8 cellular contexts compared by ENCODE assay signal in the genomic region with DNA sequence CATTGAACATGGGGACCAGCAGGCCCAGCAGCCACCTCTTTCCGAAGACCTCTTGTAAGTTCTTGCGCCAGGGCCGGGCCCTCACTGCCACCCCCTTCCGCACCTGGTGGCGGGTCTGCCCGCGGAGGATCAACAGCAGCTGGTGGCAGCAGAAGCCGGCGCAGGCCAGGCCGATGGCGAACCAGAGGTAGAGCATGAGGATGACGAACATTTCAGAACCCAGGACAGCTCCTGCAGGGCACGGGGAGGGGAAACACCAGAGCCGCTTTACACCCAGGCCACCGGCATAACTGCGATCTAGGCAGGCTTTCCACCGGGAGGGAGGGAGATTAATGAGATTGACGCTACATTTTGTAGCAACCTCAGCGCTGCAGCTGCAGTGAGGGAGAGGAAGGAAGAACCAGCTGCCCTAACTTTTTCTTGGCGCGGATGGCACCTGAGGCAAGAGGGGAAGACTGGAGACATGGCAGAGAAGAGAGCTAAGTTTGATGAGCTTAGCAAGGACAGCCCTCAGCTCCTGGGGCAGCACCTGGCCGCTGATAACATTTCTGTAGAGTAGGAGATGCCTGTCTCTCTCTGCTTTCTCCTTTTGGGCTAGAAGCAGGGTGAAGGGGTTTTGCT. TPM values are rescaled to one million over a fixed set of nuclear protein-coding genes. Genes with fewer than 3 reads are reported as not detected.
A peak's percentile ranks its signal among the peaks of the same experiment; 100 is the strongest.
DNase-seq lines count a peak whose midpoint lies in the region; ATAC-seq and TF ChIP-seq lines count a peak whose summit lies in the region.

No MANE protein-coding gene starts in this region.

- intact Hi-C loops in activated B cell treated with CpG ODN at 0.5 μM for 24 hours (cut with micrococcal nuclease): no loop called here

- H3K27me3 Mint-ChIP-seq in activated B cell treated with CpG ODN at 0.5 μM for 24 hours (peaks cover 73% of the 10 kb centered on the region), nephron progenitor cell (ENCODE audit: low read depth, poor library complexity) (peaks cover 76% of the 10 kb centered on the region)

- no peak overlapping the region for H3K27ac Mint-ChIP-seq in activated B cell treated with CpG ODN at 0.5 μM for 24 hours
- H3K27ac Mint-ChIP-seq in nephron progenitor cell: no peak overlapping the region

- ATAC-seq in HG03432 (IDR thresholded peaks at IDR 0.05; ENCODE audit: unreplicated experiment): peak; percentile 64
- ATAC-seq in activated B cell treated with CpG ODN at 0.5 μM for 24 hours (ENCODE audit: low read depth): peak; percentile 98
- no peak for ATAC-seq in HG03571 (IDR thresholded peaks at IDR 0.05; ENCODE audit: unreplicated experiment)
- ATAC-seq in HG03439 (IDR thresholded peaks at IDR 0.05; ENCODE audit: unreplicated experiment): no peak

- TF ChIP-seq CTCF in activated B cell treated with CpG ODN at 0.5 μM for 24 hours (IDR thresholded peaks at IDR 0.05): no peak
- TF ChIP-seq CTCF in nephron progenitor cell (IDR thresholded peaks at IDR 0.05): no peak

- no peak overlapping the region for H3K4me3 Mint-ChIP-seq in activated B cell treated with CpG ODN at 0.5 μM for 24 hours
- H3K4me3 Mint-ChIP-seq in nephron progenitor cell: no peak overlapping the region

- DNase-seq in GM03348 (ENCODE audit: low spot score) (peak; percentile 84), activated B cell treated with CpG ODN at 0.5 μM for 24 hours (peak; percentile 50), nephron progenitor cell (peak; percentile 91), NK-92 (lab: John Stamatoyannopoulos, UW; ENCODE audit: unreplicated experiment) (no peak)
- peak; percentile 48 for DNase-seq in effector CD4-positive, alpha-beta T cell

- H3K36me3 Mint-ChIP-seq in activated B cell treated with CpG ODN at 0.5 μM for 24 hours (ENCODE audit: low read depth) (no peaks in the 10 kb centered on the region), nephron progenitor cell (ENCODE audit: low read depth) (no peaks in the 10 kb centered on the region)

- no peaks in the 10 kb centered on the region for H3K9me3 Mint-ChIP-seq in activated B cell treated with CpG ODN at 0.5 μM for 24 hours
- no peaks in the 10 kb centered on the region for H3K9me3 Mint-ChIP-seq in nephron progenitor cell

- CTCF ChIA-PET in activated B cell treated with CpG ODN at 0.5 μM for 24 hours (lab: Charles Lee): interaction anchor here (1.1 to 2.3 kb wide), 5 partner anchors 10 to 39 kb away, joined by 3 to 9 read pairs (median 4); no protein-coding TSS in a partner anchor

- POLR2A ChIA-PET in activated B cell treated with CpG ODN at 0.5 μM for 24 hours (lab: Charles Lee): interaction anchor here (0.6 to 2.0 kb wide), 3 partner anchors 10 to 105 kb away, joined by 3 to 6 read pairs (median 4); no protein-coding TSS in a partner anchor

- H3K4me1 Mint-ChIP-seq in activated B cell treated with CpG ODN at 0.5 μM for 24 hours (peaks cover 2% of the 10 kb centered on the region), nephron progenitor cell (no peaks in the 10 kb centered on the region)

RNA-seq across cellular contexts. Expression of a gene that starts 7.8 kb away (rescaled TPM):
- total RNA-seq in activated B cell treated with CpG ODN at 0.5 μM for 24 hours: not detected in 2 replicates

RNA-seq across cellular contexts. Expression of a gene that starts 35.8 kb away (rescaled TPM):
- 26.6 and 28.5 TPM in 2 replicates for total RNA-seq in activated B cell treated with CpG ODN at 0.5 μM for 24 hours

RNA-seq across cellular contexts. Expression of a gene that starts 47.8 kb away (rescaled TPM):
- total RNA-seq in activated B cell treated with CpG ODN at 0.5 μM for 24 hours: 0.15 and 1.5 TPM in 2 replicates

Comparison
In these comparisons a context has a peak if more than half of its experiments do, and no peak if none do; other contexts are left out.
1. ATAC-seq: peak in HG03432 (single experiment) and activated B cell treated with CpG ODN at 0.5 μM for 24 hours (single experiment); none in HG03571 (single experiment) and HG03439 (single experiment).